Comparison of ENCODE assay signal across 18 cellular contexts in the genomic region with DNA sequence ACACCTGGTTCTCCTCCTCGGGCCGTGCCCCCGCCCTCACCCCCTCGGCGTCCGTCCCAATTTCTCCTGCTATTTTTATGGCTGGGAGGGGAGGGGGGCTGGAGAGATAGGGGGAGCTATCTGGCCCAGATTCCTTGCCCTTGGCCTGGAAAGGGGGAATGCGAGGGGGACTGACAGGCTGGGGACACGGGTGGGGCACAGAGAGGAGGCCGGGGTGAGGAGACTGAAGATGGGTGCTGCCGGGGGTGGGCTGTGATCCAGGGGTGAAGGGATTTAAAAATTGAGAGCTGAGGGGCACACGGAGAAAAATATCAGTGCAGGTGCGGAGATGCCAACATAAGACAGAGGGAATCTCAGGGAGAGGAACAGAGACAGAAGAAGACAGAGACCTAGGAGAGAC. TPM values are rescaled to one million over a fixed set of nuclear protein-coding genes. Genes with fewer than 3 reads are reported as not detected.
"Had no signal": no experiment of that assay in that cellular context is flagged by ENCODE, and none has a peak within 500 bp of the region (broad histone marks: within the 10 kb centered on the region; RNA-seq: fewer than 3 reads in every experiment).

No MANE protein-coding gene starts in this region.

- H3K36me3 ChIP-seq: esophagus squamous epithelium, left lung, ovary, suprapubic skin had no signal

- H3K9me3 Mint-ChIP-seq: activated naive CD4-positive, alpha-beta T cell treated with anti-CD3 and anti-CD28 coated beads for 36 hours; natural killer cell treated with Interleukin-12 subunit alpha and Interleukin-12 subunit beta and Interleukin-15 and Interleukin-18, amount 100 ng/mL, for 72 hours had no signal

- H3K27me3 ChIP-seq: ovary had no signal

- H3K4me3 ChIP-seq: esophagus squamous epithelium, left lung, ovary, suprapubic skin had no signal

- ATAC-seq: activated CD8-positive, alpha-beta T cell treated with anti-CD3 and anti-CD28 coated beads, Interleukin-2, amount 10 ng/mL, durations not matched to agents 7 days and 5 days; left lung; natural killer cell treated with Interleukin-12 subunit alpha and Interleukin-12 subunit beta and Interleukin-15 and Interleukin-18, amount 100 ng/mL, for 72 hours had no signal

- FAIRE-seq: endometrium, keratinocyte had no signal

- H3K9me3 ChIP-seq: esophagus squamous epithelium, left lung, ovary, suprapubic skin had no signal

- H3K27ac Mint-ChIP-seq: activated CD8-positive, alpha-beta T cell treated with anti-CD3 and anti-CD28 coated beads, Interleukin-2, amount 10 ng/mL, durations not matched to agents 7 days and 5 days; activated naive CD4-positive, alpha-beta T cell treated with anti-CD3 and anti-CD28 coated beads for 36 hours; natural killer cell treated with Interleukin-12 subunit alpha and Interleukin-12 subunit beta and Interleukin-15 and Interleukin-18, amount 100 ng/mL, for 72 hours had no signal

- H3K27ac ChIP-seq: esophagus squamous epithelium, left lung, ovary, suprapubic skin had no signal

- H3K4me3 Mint-ChIP-seq: activated CD8-positive, alpha-beta T cell treated with anti-CD3 and anti-CD28 coated beads, Interleukin-2, amount 10 ng/mL, durations not matched to agents 7 days and 5 days; activated naive CD4-positive, alpha-beta T cell treated with anti-CD3 and anti-CD28 coated beads for 36 hours had no signal

- H3K36me3 Mint-ChIP-seq: natural killer cell treated with Interleukin-12 subunit alpha and Interleukin-12 subunit beta and Interleukin-15 and Interleukin-18, amount 100 ng/mL, for 72 hours had no signal

- DNase-seq: activated CD8-positive, alpha-beta T cell treated with anti-CD3 and anti-CD28 coated beads, Interleukin-2, amount 10 ng/mL, durations not matched to agents 7 days and 5 days; activated naive CD4-positive, alpha-beta T cell treated with anti-CD3 and anti-CD28 coated beads for 36 hours; cerebellar nuclear complex; esophagus squamous epithelium; head of caudate nucleus; left lung; ovary; stimulated activated CD4-positive, alpha-beta T cell treated with anti-CD3 and anti-CD28 coated beads, Interleukin-12 subunit alpha, Interleukin-12 subunit beta, amount 100 ng/mL, for 4 hours; stimulated activated naive CD4-positive, alpha-beta T cell; SW 1271 had no signal

RNA-seq across cellular contexts. Expression of a gene that starts 2.3 kb away (rescaled TPM):
- total RNA-seq: activated CD8-positive, alpha-beta T cell treated with anti-CD3 and anti-CD28 coated beads, Interleukin-2, amount 10 ng/mL, durations not matched to agents 7 days and 5 days; activated naive CD4-positive, alpha-beta T cell treated with anti-CD3 and anti-CD28 coated beads for 36 hours; dermis microvascular lymphatic vessel endothelial cell; esophagus squamous epithelium; left lung; suprapubic skin; ureter had no signal
- polyA plus RNA-seq: keratinocyte had no signal

RNA-seq across cellular contexts. Expression of a gene that starts 24.8 kb away (rescaled TPM):
- total RNA-seq: activated CD8-positive, alpha-beta T cell treated with anti-CD3 and anti-CD28 coated beads, Interleukin-2, amount 10 ng/mL, durations not matched to agents 7 days and 5 days; activated naive CD4-positive, alpha-beta T cell treated with anti-CD3 and anti-CD28 coated beads for 36 hours; dermis microvascular lymphatic vessel endothelial cell; esophagus squamous epithelium; left lung; mucosa of gallbladder; natural killer cell treated with Interleukin-12 subunit alpha and Interleukin-12 subunit beta and Interleukin-15 and Interleukin-18, amount 100 ng/mL, for 72 hours; ovary; suprapubic skin; ureter had no signal
- polyA plus RNA-seq: adipose tissue, keratinocyte had no signal
